1 cellular context compared by ENCODE assay signal in genomic region chr9:21672140-21672539, GRCh38.
TF ChIP-seq lines count a peak whose summit lies in the region.

No MANE protein-coding gene starts in this region.

TF ChIP-seq in IMR-90, 13 proteins besides CTCF, POLR2A, EP300 and RAD21 (continued from another document):
- TF ChIP-seq NFE2L2 (IDR thresholded peaks at IDR 0.05; ENCODE audit: low read depth, low read length) (no peak), ELK1 (IDR thresholded peaks at IDR 0.05; ENCODE audit: borderline replicate concordance, low read depth, low read length) (no peak), CEBPB (IDR thresholded peaks at IDR 0.05; ENCODE audit: low read depth, low read length) (no peak), MXI1 (IDR thresholded peaks at IDR 0.05; ENCODE audit: borderline replicate concordance, low read depth, low read length) (no peak), RCOR1 (IDR thresholded peaks at IDR 0.05; ENCODE audit: insufficient replicate concordance, low read length) (no peak), MAZ (IDR thresholded peaks at IDR 0.05; ENCODE audit: borderline replicate concordance, low read depth, low read length) (no peak), FOS (IDR thresholded peaks at IDR 0.05; ENCODE audit: low read depth, low read length) (no peak), MAFK (IDR thresholded peaks at IDR 0.05; ENCODE audit: low read depth, low read length) (no peak), USF2 (IDR thresholded peaks at IDR 0.05; ENCODE audit: low read depth, low read length) (no peak), BHLHE40 (IDR thresholded peaks at IDR 0.05; ENCODE audit: low read depth, low read length) (no peak), CHD1 (IDR thresholded peaks at IDR 0.05; ENCODE audit: low read depth, low read length) (no peak)
